8 cellular contexts compared by ENCODE assay signal in genomic region chr15:43776718-43777292, GRCh38. TPM values are rescaled to one million over a fixed set of nuclear protein-coding genes. Genes with fewer than 3 reads are reported as not detected.
DNase-seq lines count a peak whose midpoint lies in the region; ATAC-seq, FAIRE-seq and TF ChIP-seq lines count a peak whose summit lies in the region.

ELL3 (minus strand) TSS chr15:43776966; CDS start chr15:43776901, 65 bp downstream.

- H3K36me3 ChIP-seq in breast epithelium (no peaks in the 10 kb centered on the region), keratinocyte (ENCODE audit: control insufficient read depth in 2 of 2, extremely low read depth in 1 of 2, insufficient read depth in 2 of 2, low read length in 2 of 2) (peaks cover 7 to 16% of the 10 kb centered on the region in 2 experiments)

- H4K20me1 ChIP-seq in keratinocyte (ENCODE audit: control insufficient read depth, extremely low read depth, insufficient read depth, low read length): no peaks in the 10 kb centered on the region

- TF ChIP-seq CTCF in breast epithelium (IDR thresholded peaks at IDR 0.05) (no peak), keratinocyte (optimal IDR thresholded peaks at IDR 0.05 in 1 of 3, IDR thresholded peaks at IDR 0.05 in 1 of 3, conservative IDR thresholded peaks at IDR 0.05 in 1 of 3; ENCODE audit: extremely low read depth in 1 of 3, insufficient read depth in 2 of 3, low read length in 3 of 3) (peak in 1 of 3 experiments; percentile 1)

- no peaks in the 10 kb centered on the region for H3K9me1 ChIP-seq in keratinocyte (ENCODE audit: control insufficient read depth, extremely low read depth, insufficient read depth, low read length)

- intact Hi-C loops in breast epithelium (cut with DNase I; ENCODE audit: low total_unique reads): no loop called here

- dilution Hi-C loops in keratinocyte (cut with MboI; ENCODE audit: extremely low pct_ligation_motif_present, low sequenced_read_pairs): no loop called here

- H3K4me1 ChIP-seq in breast epithelium (no peaks in the 10 kb centered on the region), keratinocyte (ENCODE audit: control insufficient read depth, extremely low read depth, insufficient read depth, low read length) (peaks cover 15% of the 10 kb centered on the region)

- peak within 1 kb of the TSS; percentile 98 for H2AFZ ChIP-seq in keratinocyte (ENCODE audit: control insufficient read depth, low read length)

- DNase-seq in NCI-H2029 treated with DMSO at 0.1 percent for 48 hours (lab: John Stamatoyannopoulos, UW): peak; percentile 30
- DNase-seq in UCSD-AML1 (lab: John Stamatoyannopoulos, UW; ENCODE audit: unreplicated experiment): peak; percentile 88
- peak in 1 of 2 donors; percentile 79 for DNase-seq in breast epithelium (ENCODE audit: low spot score in 2 of 2)
- no peak for DNase-seq in keratinocyte (ENCODE audit: low read depth, low spot score)
- DNase-seq in stimulated activated CD4-positive, alpha-beta T cell treated with anti-CD3 and anti-CD28 coated beads, Interleukin-1b, Interleukin-23, amount 100 ng/mL, for 24 hours (ENCODE audit: low read depth in 4 of 4, low spot score in 1 of 4): peak; percentile 38 to 73 (median 54)
- no peak for DNase-seq in cerebellar nuclear complex (lab: John Stamatoyannopoulos, UW)

- H3K4me2 ChIP-seq in keratinocyte (ENCODE audit: control insufficient read depth, extremely low read depth, insufficient read depth, low read depth, low read length): peak within 1 kb of the TSS; percentile 97

- H3K9ac ChIP-seq in keratinocyte (ENCODE audit: control insufficient read depth, extremely low read depth, insufficient read depth, low read length): peak within 1 kb of the TSS; percentile 87

- H3K27me3 ChIP-seq in breast epithelium: no peaks in the 10 kb centered on the region
- H3K27me3 ChIP-seq in keratinocyte (ENCODE audit: control insufficient read depth, extremely low read depth, insufficient read depth, low read length): no peaks in the 10 kb centered on the region

- no peak for FAIRE-seq in keratinocyte (lab: Jason Lieb, UNC)

- no peaks in the 10 kb centered on the region for H3K79me2 ChIP-seq in keratinocyte (ENCODE audit: control insufficient read depth, insufficient read depth, low read length)

- H3K27ac ChIP-seq in breast epithelium (peak within 1 kb of the TSS; percentile 94), keratinocyte (ENCODE audit: control insufficient read depth, insufficient read depth, low read length) (peak within 1 kb of the TSS; percentile 74)

- peak; percentile 33 for ATAC-seq in HG02852 (IDR thresholded peaks at IDR 0.05; ENCODE audit: unreplicated experiment)

- TF ChIP-seq POLR2A in GM15510 (IDR thresholded peaks at IDR 0.05; ENCODE audit: borderline replicate concordance, extremely low read depth, insufficient read length) (peak; percentile 29), breast epithelium (IDR thresholded peaks at IDR 0.05) (no peak)

- H3K9me3 ChIP-seq in breast epithelium (no peaks in the 10 kb centered on the region), keratinocyte (ENCODE audit: control insufficient read depth, low read depth, low read length) (no peaks in the 10 kb centered on the region)

- peak within 1 kb of the TSS; percentile 70 to 74 (median 72) for H3K4me3 ChIP-seq in breast epithelium
- peak within 1 kb of the TSS; percentile 48 to 92 (median 82) for H3K4me3 ChIP-seq in keratinocyte (ENCODE audit: control insufficient read depth in 2 of 3, extremely low read depth in 1 of 3, insufficient read depth in 2 of 3, low read depth in 1 of 3, low read length in 3 of 3)

RNA-seq across cellular contexts. Expression of gene ELL3, which starts in this region (rescaled TPM):
- 10 to 100 TPM in 1 of 3 donors, 1 to 10 TPM in 2; 5.2 to 14.5 (median 9.0) TPM for total RNA-seq in breast epithelium
- 10.6 to 52.2 TPM (median 17.9 TPM) in 3 replicates for polyA plus RNA-seq in keratinocyte
- polyA plus RNA-seq in keratinocyte (2011; ENCODE audit: low read depth): 28.3 TPM
- 25.9 and 27.2 TPM in 2 replicates for polyA plus RNA-seq in keratinocyte (2011; cell fraction: cytosol; rRNA removed)
- polyA plus RNA-seq in keratinocyte (2011; cell fraction: nucleus; rRNA removed): 50.6 and 51.3 TPM in 2 replicates
- polyA plus RNA-seq in keratinocyte (2012; ENCODE audit: low replicate concordance): 10.4 and 22.5 TPM in 2 replicates
- 17.1 to 57.7 TPM (median 25.7 TPM) in 3 replicates for polyA minus RNA-seq in keratinocyte
- polyA minus RNA-seq in keratinocyte (2011; cell fraction: cytosol; rRNA and poly(A)+ RNA removed): 29.7 TPM
- polyA minus RNA-seq in keratinocyte (2011; cell fraction: nucleus; rRNA and poly(A)+ RNA removed): 22.2 and 25.0 TPM in 2 replicates

Comparison
In these comparisons a context has a peak if more than half of its experiments do, and no peak if none do; other contexts are left out.
1. DNase-seq: peak in NCI-H2029 treated with DMSO at 0.1 percent for 48 hours (single experiment), UCSD-AML1 (single experiment) and stimulated activated CD4-positive, alpha-beta T cell treated with anti-CD3 and anti-CD28 coated beads, Interleukin-1b, Interleukin-23, amount 100 ng/mL, for 24 hours (4 of 4); none in keratinocyte (single experiment) and cerebellar nuclear complex (0 of 2).